13 cellular contexts compared by ENCODE assay signal in the genomic region with DNA sequence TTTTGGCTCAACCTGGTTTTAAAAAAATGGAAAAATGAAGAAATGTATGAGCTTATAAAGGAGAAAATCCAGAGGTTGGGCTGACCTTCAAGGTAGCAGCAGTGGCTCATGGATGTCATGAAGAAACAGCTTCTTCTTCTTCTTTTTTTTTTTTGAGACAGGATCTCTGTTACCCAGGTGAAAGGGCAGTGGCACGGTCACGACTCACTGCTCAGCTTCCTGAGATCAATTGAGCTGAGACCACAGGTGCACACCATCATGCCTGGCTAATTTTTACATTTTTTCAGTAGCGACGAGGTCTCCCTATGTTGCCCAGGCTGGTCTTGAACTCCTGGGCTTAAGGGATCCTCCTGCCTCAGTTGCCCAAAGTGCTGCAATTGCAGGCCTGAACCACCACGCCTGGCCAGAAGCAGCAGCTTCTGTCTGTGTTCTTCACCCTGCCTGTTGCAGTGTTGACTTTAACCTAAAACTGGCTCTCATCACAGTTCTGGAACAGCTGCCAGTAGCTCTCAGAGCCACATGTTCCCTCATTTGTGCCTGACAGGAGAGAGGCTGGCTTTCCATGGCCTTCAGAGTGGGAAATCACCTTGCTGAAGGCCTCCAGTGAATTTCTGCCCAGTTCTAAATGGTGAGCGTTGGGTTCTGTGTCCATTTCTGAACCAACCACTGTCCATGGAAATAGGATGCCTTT.
DNase-seq lines count a peak whose midpoint lies in the region; ATAC-seq and TF ChIP-seq lines count a peak whose summit lies in the region.
"Had no signal": no experiment of that assay in that cellular context is flagged by ENCODE, and none has a peak within 500 bp of the region (broad histone marks: within the 10 kb centered on the region; RNA-seq: fewer than 3 reads in every experiment).

No MANE protein-coding gene starts in this region.

- no peak overlapping the region for H3K4me3 ChIP-seq in spleen

- no peak for TF ChIP-seq CTCF in spleen (IDR thresholded peaks at IDR 0.05 in 8 of 11, conservative IDR thresholded peaks at IDR 0.05 in 3 of 11)

- no peak for TF ChIP-seq POLR2A in spleen (IDR thresholded peaks at IDR 0.05)

- peaks cover 0 to 7% (median 0%) of the 10 kb centered on the region in 6 donors for H3K36me3 ChIP-seq in spleen

- peak; percentile 78 for ATAC-seq in GM18907 (IDR thresholded peaks at IDR 0.05; ENCODE audit: unreplicated experiment)
- peak; percentile 95 for ATAC-seq in GM21786 (IDR thresholded peaks at IDR 0.05; ENCODE audit: unreplicated experiment)
- ATAC-seq in HG03460 (IDR thresholded peaks at IDR 0.05; ENCODE audit: unreplicated experiment), result peak; percentile 87

- intact Hi-C loops in spleen (cut with DNase I; ENCODE audit: low total_unique reads), result no loop called here

- DNase-seq in spleen, result peak; percentile 81
- no peak for DNase-seq in activated CD8-positive, alpha-beta memory T cell treated with anti-CD3 and anti-CD28 coated beads for 24 hours
- DNase-seq in stimulated activated CD4-positive, alpha-beta T cell treated with anti-CD3 and anti-CD28 coated beads, Interleukin-2, amount 100 ng/mL, for 24 hours, result no peak
- no peak for DNase-seq in stimulated activated CD4-positive, alpha-beta T cell treated with anti-CD3 and anti-CD28 coated beads, Interleukin-12 subunit alpha, Interleukin-12 subunit beta, amount 100 ng/mL, for 4 hours
- DNase-seq: anterior cingulate cortex, DMS79, hypothalamus, mammary epithelial cell, NCI-H1694, posterior cingulate gyrus had no signal

- WGBS in spleen, 5 donors, result 58 to 80% (median 73%) methylated on average over 6 of the region's 6 CpGs

- H3K9me3 ChIP-seq in spleen, result no peaks in the 10 kb centered on the region

- no peaks in the 10 kb centered on the region for H3K27me3 ChIP-seq in spleen (replicated peaks in 1 of 7)

- H3K4me1 ChIP-seq in spleen, result peaks cover 0 to 26% (median 15%) of the 10 kb centered on the region in 6 donors

- H3K27ac ChIP-seq in spleen, result no peak overlapping the region
